ENCODE assay signal across 9 cellular contexts in genomic region chr1:178031856-178032320, GRCh38.
A peak's percentile ranks its signal among the peaks of the same experiment; 100 is the strongest.
DNase-seq lines count a peak whose midpoint lies in the region; ATAC-seq, FAIRE-seq and TF ChIP-seq lines count a peak whose summit lies in the region.
"Had no signal": no experiment of that assay in that cellular context is flagged by ENCODE, and none has a peak within 500 bp of the region (broad histone marks: within the 10 kb centered on the region; RNA-seq: fewer than 3 reads in every experiment).

No MANE protein-coding gene starts in this region.

- H3K79me2 ChIP-seq in HCT116 (ENCODE audit: insufficient read depth, low read length), result no peaks in the 10 kb centered on the region
- no peaks in the 10 kb centered on the region for H3K79me2 ChIP-seq in H1 (ENCODE audit: control insufficient read depth in 1 of 2, insufficient read depth in 2 of 2, low read length in 2 of 2)

- no peak overlapping the region for H2BK5ac ChIP-seq in H1 (ENCODE audit: low read depth, low read length)

- TF ChIP-seq POLR2A in HCT116 (IDR thresholded peaks at IDR 0.05; ENCODE audit: borderline replicate concordance, extremely low read depth, insufficient read depth, insufficient read length), result no peak
- no peak for TF ChIP-seq POLR2A in H1 (IDR thresholded peaks at IDR 0.05; ENCODE audit: control extremely low read depth in 1 of 2, low read depth in 2 of 2, low read length in 2 of 2)
- TF ChIP-seq POLR2A in thyroid gland (IDR thresholded peaks at IDR 0.05), result no peak

- RAD21 ChIA-PET in HCT116 (lab: Charles Lee; ENCODE audit: low non-redundant PET in 1 of 2, low total read pairs in 2 of 2, uncharacterized antibody in 2 of 2, unreplicated experiment in 2 of 2), result interaction anchor here (0.8 to 1.3 kb wide), 3 partner anchors 250 to 443 kb away, joined by 3 to 4 read pairs (median 4); no protein-coding TSS in a partner anchor

- H3K9ac ChIP-seq in HCT116 (ENCODE audit: low read length) (no peak overlapping the region), H1 (replicated peaks in 1 of 4; ENCODE audit: extremely low read depth in 1 of 4, low read depth in 3 of 4, low read length in 3 of 4) (no peak overlapping the region)

- H3K79me1 ChIP-seq in H1 (ENCODE audit: low read depth, low read length), result no peaks in the 10 kb centered on the region

- H3K23ac ChIP-seq in H1 (ENCODE audit: insufficient read length), result no peak overlapping the region

- no peak for TF ChIP-seq EP300 in H1 (IDR thresholded peaks at IDR 0.05; ENCODE audit: borderline replicate concordance in 1 of 2, low read depth in 2 of 2, low read length in 2 of 2)

- H4K91ac ChIP-seq in H1 (replicated peaks; ENCODE audit: insufficient read length, low read length), result no peak overlapping the region

- H2AK5ac ChIP-seq in H1 (ENCODE audit: low read depth, low read length), result no peak overlapping the region

- no peak overlapping the region for H3K4ac ChIP-seq in H1 (replicated peaks; ENCODE audit: insufficient read length, low read depth, low read length)

- CTCF ChIA-PET in GM10248 (lab: Yijun Ruan, JAX) (interaction anchor here (0.7 to 8.0 kb wide), 37 partner anchors 8 to 470 kb away, joined by 3 to 85 read pairs (median 4); no protein-coding TSS in a partner anchor), HCT116 (lab: Charles Lee) (interaction anchor here (0.5 to 2.0 kb wide), 27 partner anchors 8 to 971 kb away, joined by 3 to 41 read pairs (median 3); no protein-coding TSS in a partner anchor), H1 (lab: Charles Lee; ENCODE audit: partially characterized antibody) (interaction anchor here (0.5 to 4.6 kb wide), 52 partner anchors 10 to 830 kb away, joined by 3 to 36 read pairs (median 4); partner anchors contain the start of gene RASAL2)

- H2BK120ac ChIP-seq in H1 (replicated peaks; ENCODE audit: low read depth, low read length), result no peak overlapping the region

- no peak overlapping the region for H2BK15ac ChIP-seq in H1 (ENCODE audit: low read length)

- H3K4me2 ChIP-seq in HCT116 (ENCODE audit: low read length) (no peak overlapping the region), H1 (ENCODE audit: insufficient read depth in 1 of 2, low read depth in 2 of 2, low read length in 2 of 2) (no peak overlapping the region)

- TF ChIP-seq RAD21 in HCT116 (IDR thresholded peaks at IDR 0.05; ENCODE audit: low read depth) (peak; percentile 86), H1 (IDR thresholded peaks at IDR 0.05 in 1 of 2, conservative IDR thresholded peaks at IDR 0.05 in 1 of 2; ENCODE audit: low read depth in 2 of 2, low read length in 2 of 2) (peak; percentile 79 to 86)

- TF ChIP-seq CTCF in GM10248 (IDR thresholded peaks at IDR 0.05; ENCODE audit: control extremely low read depth, extremely low read depth, low read depth, missing control alignments), result peak; percentile 77
- TF ChIP-seq CTCF in HCT116 (IDR thresholded peaks at IDR 0.05 in 2 of 3, conservative IDR thresholded peaks at IDR 0.05 in 1 of 3; ENCODE audit: borderline replicate concordance in 1 of 3, insufficient read depth in 1 of 3, low read depth in 2 of 3, low read length in 2 of 3), result peak; percentile 67 to 93 (median 86); a peak in 5 of 6 replicates
- TF ChIP-seq CTCF in LNCaP clone FGC (IDR thresholded peaks at IDR 0.05; ENCODE audit: control insufficient read depth, extremely low read depth, insufficient read depth), result peak; percentile 92
- peak; percentile 84 for TF ChIP-seq CTCF in RWPE2 (IDR thresholded peaks at IDR 0.05; ENCODE audit: poor library complexity, severe bottlenecking)
- peak; percentile 84 to 95 (median 93) for TF ChIP-seq CTCF in H1 (IDR thresholded peaks at IDR 0.05; ENCODE audit: control extremely low read depth in 1 of 3, insufficient read depth in 1 of 3, low read depth in 1 of 3, low read length in 3 of 3)
- TF ChIP-seq CTCF in lung (IDR thresholded peaks at IDR 0.05; ENCODE audit: control extremely low read depth, extremely low read depth), result peak; percentile 71
- peak; percentile 51 to 87 (median 74) for TF ChIP-seq CTCF in thyroid gland (IDR thresholded peaks at IDR 0.05)

- H2AFZ ChIP-seq in HCT116 (ENCODE audit: low read depth, low read length, poor library complexity, severe bottlenecking) (peak overlapping the region; percentile 12), H1 (ENCODE audit: low read length) (0 out of 2 replicates have a peak overlapping the region, but pooled peaks have one; percentile 4)

- ATAC-seq in HCT116 (peak; percentile 98), RWPE2 (ENCODE audit: low read depth) (peak; percentile 80), lung (ENCODE audit: insufficient read depth, low FRiP score) (peak; percentile 92)

- no peaks in the 10 kb centered on the region for H3K27me3 ChIP-seq in HCT116 (ENCODE audit: insufficient read depth, low read length)
- H3K27me3 ChIP-seq in RWPE2 (ENCODE audit: insufficient read depth, poor library complexity, severe bottlenecking), result no peaks in the 10 kb centered on the region
- no peaks in the 10 kb centered on the region; a peak in 1 of 7 replicates for H3K27me3 ChIP-seq in H1 (replicated peaks in 1 of 4; ENCODE audit: control insufficient read depth in 3 of 4, extremely low read depth in 1 of 4, insufficient read depth in 3 of 4, low read length in 3 of 4)
- H3K27me3 ChIP-seq in lung (ENCODE audit: control insufficient read depth, insufficient read depth), result no peaks in the 10 kb centered on the region
- no peaks in the 10 kb centered on the region for H3K27me3 ChIP-seq in thyroid gland

- no peak overlapping the region for H2BK12ac ChIP-seq in H1 (ENCODE audit: low read depth, low read length)

- H4K20me1 ChIP-seq in HCT116 (ENCODE audit: insufficient read depth) (no peaks in the 10 kb centered on the region), H1 (replicated peaks in 1 of 2; ENCODE audit: control insufficient read depth in 1 of 2, insufficient read depth in 2 of 2, low read length in 2 of 2) (no peaks in the 10 kb centered on the region)

- H3K4me3 ChIP-seq in HCT116 (replicated peaks in 1 of 2; ENCODE audit: low read depth in 1 of 2, low read length in 2 of 2) (no peak overlapping the region), LNCaP clone FGC (ENCODE audit: low read depth, low read length) (no peak overlapping the region), RWPE2 (ENCODE audit: severe bottlenecking) (no peak overlapping the region), H1 (ENCODE audit: extremely low read depth in 1 of 4, insufficient read depth in 2 of 4, low read depth in 3 of 4, low read length in 4 of 4) (no peak overlapping the region), lung (no peak overlapping the region), thyroid gland (replicated peaks in 1 of 3) (no peak overlapping the region)
- H3K4me3 ChIP-seq: skin epidermis had no signal

- no peak overlapping the region for H4K8ac ChIP-seq in H1 (ENCODE audit: extremely low read depth, insufficient read depth, low read length)

- no peak overlapping the region for H3K18ac ChIP-seq in H1 (ENCODE audit: extremely low read depth, low read length)

- H3K36me3 ChIP-seq in HCT116 (ENCODE audit: control insufficient read depth in 1 of 2, insufficient read depth in 2 of 2, low read length in 2 of 2) (no peaks in the 10 kb centered on the region), RWPE2 (ENCODE audit: low read depth) (no peaks in the 10 kb centered on the region), H1 (ENCODE audit: control insufficient read depth in 2 of 4, insufficient read depth in 4 of 4, low read length in 3 of 4) (no peaks in the 10 kb centered on the region), lung (ENCODE audit: control insufficient read depth in 2 of 2, insufficient read depth in 2 of 2, low read length in 2 of 2) (no peaks in the 10 kb centered on the region), thyroid gland (no peaks in the 10 kb centered on the region)

- peak; percentile 77 for FAIRE-seq in H1 (lab: Jason Lieb, UNC)

- H3K14ac ChIP-seq in H1 (ENCODE audit: insufficient read length), result no peak overlapping the region

- intact Hi-C loops in HCT116 (cut with micrococcal nuclease) (loop anchor here (1.0 to 2.0 kb wide), 2 partner anchors 159 to 251 kb away; no protein-coding TSS in a partner anchor), thyroid gland (cut with DNase I) (loop anchor here (10.0 kb wide), 1 partner anchor 243 kb away; no protein-coding TSS in a partner anchor)

- H3K23me2 ChIP-seq in H1 (ENCODE audit: low read depth, low read length), result no peaks in the 10 kb centered on the region

- no peak overlapping the region for H3K56ac ChIP-seq in H1 (replicated peaks; ENCODE audit: insufficient read length, low read depth, low read length)

- peaks cover 0 to 4% of the 10 kb centered on the region in 2 experiments; a peak in 1 of 4 replicates for H3K4me1 ChIP-seq in HCT116 (ENCODE audit: control insufficient read depth in 1 of 2, insufficient read depth in 2 of 2, low read length in 2 of 2)
- no peaks in the 10 kb centered on the region for H3K4me1 ChIP-seq in RWPE2 (ENCODE audit: insufficient read depth, poor library complexity, severe bottlenecking)
- no peaks in the 10 kb centered on the region for H3K4me1 ChIP-seq in H1 (replicated peaks in 1 of 4; ENCODE audit: control insufficient read depth in 3 of 4, insufficient read depth in 4 of 4, low read length in 3 of 4)
- H3K4me1 ChIP-seq in lung (ENCODE audit: control insufficient read depth in 2 of 2, insufficient read depth in 2 of 2, low read length in 2 of 2), result peaks cover 3 to 14% of the 10 kb centered on the region in 2 donors
- H3K4me1 ChIP-seq in thyroid gland, result peaks cover 42 to 68% of the 10 kb centered on the region in 2 donors

- POLR2A ChIA-PET in GM10248 (lab: Yijun Ruan, JAX), result no interaction called here
- POLR2A ChIA-PET in HCT116 (lab: Charles Lee), result no interaction called here
- POLR2A ChIA-PET in H1 (lab: Charles Lee; ENCODE audit: partially characterized antibody), result no interaction called here

- DNase-seq in 8988T, result peak; percentile 57
- DNase-seq in GM10248 (ENCODE audit: extremely low spot score), result peak; percentile 74
- peak; percentile 66 for DNase-seq in HCT116 (ENCODE audit: low read depth, low spot score)
- DNase-seq in LNCaP clone FGC (ENCODE audit: low read depth), result peak; percentile 85
- peak; percentile 67 for DNase-seq in RWPE2 (ENCODE audit: low spot score)
- DNase-seq in H1 (ENCODE audit: low read depth in 1 of 2, low spot score in 2 of 2), result peak; percentile 34 to 86
- DNase-seq in lung (ENCODE audit: low spot score), result peak; percentile 87
- DNase-seq in thyroid gland, result peak; percentile 95 to 96

- H3K27ac ChIP-seq in HCT116 (ENCODE audit: low read depth, low read length) (no peak overlapping the region), RWPE2 (ENCODE audit: poor library complexity, severe bottlenecking) (no peak overlapping the region), H1 (ENCODE audit: low read depth, low read length) (no peak overlapping the region), lung (ENCODE audit: low read depth in 1 of 2, low read length in 1 of 2) (no peak overlapping the region), thyroid gland (peak overlapping the region in 2 of 3 donors; percentile 81 to 89)

- no peak overlapping the region for H2BK20ac ChIP-seq in H1 (ENCODE audit: low read length)

- H3K9me2 ChIP-seq in HCT116 (ENCODE audit: insufficient read depth), result no peaks in the 10 kb centered on the region

- no TSS peak for BruUV-seq in HCT116 (replicated peaks; lab: Mats Ljungman, UMichigan)

- H3K9me3 ChIP-seq in HCT116 (ENCODE audit: control insufficient read depth in 1 of 2, insufficient read depth in 1 of 2, low read depth in 1 of 2, low read length in 2 of 2) (no peaks in the 10 kb centered on the region), RWPE2 (ENCODE audit: severe bottlenecking) (no peaks in the 10 kb centered on the region), H1 (ENCODE audit: insufficient read depth in 2 of 2, low read depth in 1 of 2, low read length in 1 of 2) (no peaks in the 10 kb centered on the region), lung (ENCODE audit: control insufficient read depth in 2 of 2, insufficient read depth in 1 of 2, low read length in 1 of 2) (peaks cover 0 to 2% of the 10 kb centered on the region in 2 donors), thyroid gland (no peaks in the 10 kb centered on the region)

- no peak overlapping the region for H4K5ac ChIP-seq in H1 (ENCODE audit: insufficient read length, low read depth, low read length)

Comparison
In these comparisons a context has a peak if more than half of its experiments do, and no peak if none do; other contexts are left out.
1. H3K27ac ChIP-seq: peak in thyroid gland (2 of 3); none in HCT116 (single experiment), RWPE2 (single experiment), H1 (single experiment) and lung (0 of 2).
2. Peak in every context shown above with its lines, with median percentiles within 50 percentile points of each other: DNase-seq, CTCF ChIP-seq and ATAC-seq.